In the genomic region with DNA sequence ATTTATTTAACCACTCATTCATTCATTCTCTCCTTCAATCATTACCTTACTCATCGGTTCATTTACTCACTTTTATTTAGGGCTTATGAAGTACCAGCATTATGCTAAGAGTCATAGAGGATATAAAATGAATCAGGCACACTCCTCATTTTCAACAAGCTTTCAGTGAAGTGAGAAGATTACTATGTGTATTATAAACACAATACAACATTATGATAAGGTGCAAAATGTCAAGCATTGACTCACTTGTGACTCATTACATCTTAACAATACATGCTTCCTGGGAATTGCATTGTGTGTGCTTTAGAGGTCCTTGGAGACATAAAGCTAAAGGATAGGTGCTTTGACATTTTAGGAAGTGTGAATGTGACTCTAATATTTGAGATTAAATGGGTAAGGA, we compare ENCODE assay signal across 27 cellular contexts.
A peak's percentile ranks its signal among the peaks of the same experiment; 100 is the strongest.
DNase-seq lines count a peak whose midpoint lies in the region; ATAC-seq and TF ChIP-seq lines count a peak whose summit lies in the region.
"Had no signal": no experiment of that assay in that cellular context is flagged by ENCODE, and none has a peak within 500 bp of the region (broad histone marks: within the 10 kb centered on the region; RNA-seq: fewer than 3 reads in every experiment).

No MANE protein-coding gene starts in this region.

- intact Hi-C loops in mammary epithelial cell (cut with micrococcal nuclease): no loop called here
- intact Hi-C loops in adrenal gland (cut with DNase I): no loop called here
- intact Hi-C loops in left ventricle myocardium inferior (cut with micrococcal nuclease): no loop called here

- H3K9me3 ChIP-seq in mammary epithelial cell (replicated peaks; ENCODE audit: insufficient read depth, low read length) (no peaks in the 10 kb centered on the region), adrenal gland (replicated peaks in 1 of 3) (no peaks in the 10 kb centered on the region), left ventricle myocardium inferior (replicated peaks) (peaks cover 3% of the 10 kb centered on the region)
- H3K9me3 ChIP-seq: tibial artery had no signal

- H3K4me2 ChIP-seq in mammary epithelial cell (ENCODE audit: insufficient read depth, low read depth, low read length): no peak overlapping the region

- peaks cover 7% of the 10 kb centered on the region for H3K4me1 ChIP-seq in mammary epithelial cell (ENCODE audit: insufficient read depth, low read length)
- H3K4me1 ChIP-seq in adrenal gland (replicated peaks in 1 of 2): no peaks in the 10 kb centered on the region
- H3K4me1 ChIP-seq in left ventricle myocardium inferior: no peaks in the 10 kb centered on the region
- H3K4me1 ChIP-seq: tibial artery had no signal

- H3K4me3 ChIP-seq in mammary epithelial cell (replicated peaks in 1 of 3; ENCODE audit: insufficient read depth in 1 of 3, low read depth in 2 of 3, low read length in 3 of 3) (no peak overlapping the region), adrenal gland (no peak overlapping the region), left ventricle myocardium inferior (no peak overlapping the region)
- H3K4me3 ChIP-seq: cardiac muscle cell, dorsolateral prefrontal cortex, tibial artery had no signal

- H3K79me2 ChIP-seq in mammary epithelial cell (ENCODE audit: insufficient read depth, low read length): no peaks in the 10 kb centered on the region

- CTCF ChIA-PET in mammary epithelial cell (lab: Charles Lee; ENCODE audit: low non-redundant PET): no interaction called here

- H3K27ac ChIP-seq in mammary epithelial cell (ENCODE audit: insufficient read depth, low read depth, low read length) (no peak overlapping the region), adrenal gland (no peak overlapping the region), left ventricle myocardium inferior (replicated peaks) (no peak overlapping the region)
- H3K27ac ChIP-seq: cardiac muscle cell, dorsolateral prefrontal cortex, tibial artery had no signal

- no peaks in the 10 kb centered on the region for H4K20me1 ChIP-seq in mammary epithelial cell (ENCODE audit: insufficient read depth, low read length)

- no peaks in the 10 kb centered on the region for H3K36me3 ChIP-seq in mammary epithelial cell (ENCODE audit: insufficient read depth, low read length)
- no peaks in the 10 kb centered on the region for H3K36me3 ChIP-seq in adrenal gland (replicated peaks in 1 of 2)
- no peaks in the 10 kb centered on the region for H3K36me3 ChIP-seq in left ventricle myocardium inferior
- H3K36me3 ChIP-seq: cardiac muscle cell, tibial artery had no signal

- dilution Hi-C loops in mammary epithelial cell (cut with HindIII; ENCODE audit: low sequenced_read_pairs): no loop called here

- H3K9ac ChIP-seq in mammary epithelial cell (ENCODE audit: insufficient read depth, low read length): no peak overlapping the region

- no peak for TF ChIP-seq CTCF in mammary epithelial cell (conservative IDR thresholded peaks at IDR 0.05 in 1 of 2, IDR thresholded peaks at IDR 0.05 in 1 of 2; ENCODE audit: extremely low read depth in 1 of 2, insufficient read depth in 1 of 2, low read depth in 1 of 2, low read length in 2 of 2)
- no peak for TF ChIP-seq CTCF in adrenal gland (IDR thresholded peaks at IDR 0.05)
- no peak for TF ChIP-seq CTCF in left ventricle myocardium inferior (IDR thresholded peaks at IDR 0.05; ENCODE audit: borderline replicate concordance)

- no TSS peak for BruUV-seq in mammary epithelial cell (replicated peaks; lab: Mats Ljungman, UMichigan)

- no peak for ATAC-seq in GM18873 (IDR thresholded peaks at IDR 0.05; ENCODE audit: low FRiP score, unreplicated experiment)
- ATAC-seq in HG03439 (IDR thresholded peaks at IDR 0.05; ENCODE audit: unreplicated experiment): no peak
- ATAC-seq: activated CD8-positive, alpha-beta memory T cell treated with anti-CD3 and anti-CD28 coated beads, Interleukin-2, amount 10 ng/mL, durations not matched to agents 7 days and 5 days had no signal

- WGBS in mammary epithelial cell (ENCODE audit: low coverage, missing lambda C conversion rate): 62% methylated on average over 1 of the region's 1 CpG
- 83 to 100% (median 93%) methylated on average over 1 of the region's 1 CpG for WGBS in adrenal gland, 4 donors

- H3K27me3 ChIP-seq in mammary epithelial cell (ENCODE audit: insufficient read depth, low read length): no peaks in the 10 kb centered on the region
- H3K27me3 ChIP-seq in adrenal gland: no peaks in the 10 kb centered on the region
- H3K27me3 ChIP-seq in left ventricle myocardium inferior (ENCODE audit: low read depth): no peaks in the 10 kb centered on the region
- H3K27me3 ChIP-seq: cardiac muscle cell, dorsolateral prefrontal cortex, tibial artery had no signal

- DNase-seq in ELR (ENCODE audit: low read depth) (peak; percentile 65), NCI-H1436 treated with DMSO at 0.1 percent for 48 hours (lab: John Stamatoyannopoulos, UW) (peak; percentile 42), mammary epithelial cell (peak; percentile 60), kidney tubule cell (ENCODE audit: low spot score) (peak; percentile 76), adrenal gland (no peak), left ventricle myocardium inferior (no peak)
- DNase-seq: activated CD4-positive, alpha-beta T cell treated with anti-CD3 and anti-CD28 coated beads for 48 hours; activated CD8-positive, alpha-beta memory T cell treated with anti-CD3 and anti-CD28 coated beads, Interleukin-2, amount 10 ng/mL, durations not matched to agents 7 days and 5 days; activated naive CD8-positive, alpha-beta T cell treated with anti-CD3 and anti-CD28 coated beads, Interleukin-2, amount 10 ng/mL, durations not matched to agents 7 days and 5 days; CD4-positive, alpha-beta memory T cell; DMS79; dorsolateral prefrontal cortex; glutamatergic neuron; H7; Kasumi-1; midbrain; NCI-H1105 treated with DMSO at 0.1 percent for 48 hours; NCI-H2107; NCI-H526; SHP77; stimulated activated CD4-positive, alpha-beta T cell treated with anti-CD3 and anti-CD28 coated beads, Interleukin-1b, Interleukin-23, amount 100 ng/mL, for 48 hours; stimulated activated naive CD4-positive, alpha-beta T cell treated with Interleukin-2 at 50 U/mL for 16 hours; T-helper 1 cell; tibial artery had no signal

- H2AFZ ChIP-seq in mammary epithelial cell (ENCODE audit: low read depth, low read length): no peak overlapping the region

- in situ Hi-C loops in mammary epithelial cell (cut with MboI; ENCODE audit: low sequenced_read_pairs in 2 of 2): no loop called here

- TF ChIP-seq POLR2A in adrenal gland (IDR thresholded peaks at IDR 0.05): no peak

Comparison
In these comparisons a context has a peak if more than half of its experiments do, and no peak if none do; other contexts are left out.
1. DNase-seq: peak in ELR (single experiment), NCI-H1436 treated with DMSO at 0.1 percent for 48 hours (single experiment), mammary epithelial cell (single experiment) and kidney tubule cell (single experiment); none in adrenal gland (0 of 7) and left ventricle myocardium inferior (single experiment).